ENCODE assay signal across 20 cellular contexts in genomic region chr11:101944896-101945295, GRCh38.
DNase-seq lines count a peak whose midpoint lies in the region; ATAC-seq, FAIRE-seq and TF ChIP-seq lines count a peak whose summit lies in the region.
"Had no signal": no experiment of that assay in that cellular context is flagged by ENCODE, and none has a peak within 500 bp of the region (broad histone marks: within the 10 kb centered on the region; RNA-seq: fewer than 3 reads in every experiment).

No MANE protein-coding gene starts in this region.

- FAIRE-seq in islet of Langerhans (lab: Jason Lieb, UNC), result peak; percentile 98
- FAIRE-seq: HepG2, K562 had no signal

- no peak for ATAC-seq in HG02678 (IDR thresholded peaks at IDR 0.05; ENCODE audit: unreplicated experiment)
- ATAC-seq: CD8-positive, alpha-beta T cell; HepG2; K562 had no signal

- DNase-seq in DMS153 treated with DMSO at 0.1 percent for 48 hours (lab: John Stamatoyannopoulos, UW; ENCODE audit: unreplicated experiment) (peak; percentile 38), DMS153 (lab: John Stamatoyannopoulos, UW) (no peak), LNCaP clone FGC (ENCODE audit: low read depth) (peak; percentile 45), NCI-H345 (lab: John Stamatoyannopoulos, UW) (peak; percentile 2), DMS53 (lab: John Stamatoyannopoulos, UW) (no peak)
- no peak for DNase-seq in activated CD4-positive, alpha-beta T cell treated with anti-CD3 and anti-CD28 coated beads, Interleukin-2, amount 50 U/mL, for 1 hour
- DNase-seq: 8988T; CD8-positive, alpha-beta T cell; DMS79; H7; NCI-H2029 treated with DMSO at 0.1 percent for 48 hours; NCI-H2171 treated with DMSO at 0.1 percent for 48 hours; NCI-H774; Peyer's patch; T-helper 9 cell had no signal

- TF ChIP-seq CTCF in LNCaP clone FGC (IDR thresholded peaks at IDR 0.05; ENCODE audit: control insufficient read depth, extremely low read depth, insufficient read depth), result no peak

- H3K4me3 ChIP-seq in LNCaP clone FGC (ENCODE audit: low read depth, low read length), result no peak overlapping the region
- H3K4me3 ChIP-seq: BLaER1 treated with 17β-estradiol and CSF1 and Interleukin-3, amounts not matched to agents 10 nM and 100 nM; K562; Peyer's patch had no signal

Comparison
In these comparisons a context has a peak if more than half of its experiments do, and no peak if none do; other contexts are left out.
1. DNase-seq: peak in DMS153 treated with DMSO at 0.1 percent for 48 hours (single experiment), LNCaP clone FGC (single experiment) and NCI-H345 (single experiment); none in DMS153 (single experiment), DMS53 (single experiment) and activated CD4-positive, alpha-beta T cell treated with anti-CD3 and anti-CD28 coated beads, Interleukin-2, amount 50 U/mL, for 1 hour (single experiment).